24 cellular contexts compared by ENCODE assay signal in the genomic region with DNA sequence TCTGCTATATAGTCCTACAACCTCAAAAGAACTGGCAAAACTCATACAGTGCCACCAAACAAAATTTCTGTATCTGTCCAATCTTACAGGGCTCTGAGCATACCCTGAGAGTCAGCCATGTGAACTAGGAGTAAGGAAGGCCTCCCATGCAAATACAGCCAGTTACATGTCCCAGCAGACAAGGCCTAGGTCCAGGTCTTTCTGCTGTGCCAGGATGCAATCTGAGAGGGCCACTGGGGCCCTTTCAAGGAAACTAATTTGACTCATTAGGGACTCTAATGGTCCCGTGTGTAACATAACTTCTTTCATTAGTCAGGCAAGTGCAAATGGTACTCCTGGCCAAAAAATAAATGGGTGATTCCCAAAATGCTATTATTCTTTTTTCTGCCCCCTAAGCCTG. TPM values are rescaled to one million over a fixed set of nuclear protein-coding genes. Genes with fewer than 3 reads are reported as not detected.
DNase-seq lines count a peak whose midpoint lies in the region; ATAC-seq and TF ChIP-seq lines count a peak whose summit lies in the region.
"Had no signal": no experiment of that assay in that cellular context is flagged by ENCODE, and none has a peak within 500 bp of the region (broad histone marks: within the 10 kb centered on the region; RNA-seq: fewer than 3 reads in every experiment).

No MANE protein-coding gene starts in this region.

- H3K27ac Mint-ChIP-seq in Calu3 (ENCODE audit: unreplicated experiment) = peak overlapping the region; percentile 100
- H3K27ac Mint-ChIP-seq in nephron progenitor cell = peak overlapping the region; percentile 20
- H3K27ac Mint-ChIP-seq in activated CD8-positive, alpha-beta T cell treated with anti-CD3 and anti-CD28 coated beads, Interleukin-2, amount 10 ng/mL, durations not matched to agents 7 days and 5 days = no peak overlapping the region
- H3K27ac Mint-ChIP-seq: CD4-positive, CD25-positive, alpha-beta regulatory T cell had no signal

- POLR2A ChIA-PET in PC-9 (lab: Charles Lee; ENCODE audit: unreplicated experiment) = no interaction called here
- POLR2A ChIA-PET in activated CD8-positive, alpha-beta T cell treated with anti-CD3 and anti-CD28 coated beads, Interleukin-2, amount 10 ng/mL, durations not matched to agents 7 days and 5 days (lab: Charles Lee) = no interaction called here

- H3K36me3 ChIP-seq in PC-9 (ENCODE audit: low read depth) (no peaks in the 10 kb centered on the region), aorta (ENCODE audit: control insufficient read depth in 1 of 2, insufficient read depth in 2 of 2, low read length in 1 of 2) (no peaks in the 10 kb centered on the region)
- H3K36me3 ChIP-seq: BLaER1, HAP-1, Peyer's patch had no signal

- no peaks in the 10 kb centered on the region for H3K79me2 ChIP-seq in PC-9 (ENCODE audit: low read depth)

- 62 to 84% methylated on average over 1 of the region's 1 CpG for WGBS in aorta, 2 donors

- H3K27me3 Mint-ChIP-seq in Calu3 (ENCODE audit: unreplicated experiment) (no peaks in the 10 kb centered on the region), nephron progenitor cell (ENCODE audit: low read depth, poor library complexity) (no peaks in the 10 kb centered on the region)
- H3K27me3 Mint-ChIP-seq in activated CD8-positive, alpha-beta T cell treated with anti-CD3 and anti-CD28 coated beads, Interleukin-2, amount 10 ng/mL, durations not matched to agents 7 days and 5 days (ENCODE audit: low read depth) = no peaks in the 10 kb centered on the region
- H3K27me3 Mint-ChIP-seq: CD4-positive, CD25-positive, alpha-beta regulatory T cell had no signal

- H3K4me2 ChIP-seq in PC-9 = no peak overlapping the region
- H3K4me2 ChIP-seq: BLaER1 had no signal

- H3F3A ChIP-seq in PC-9 (ENCODE audit: insufficient read depth, low read depth) = peaks cover 28% of the 10 kb centered on the region

- H3K9me3 ChIP-seq in PC-9 (ENCODE audit: insufficient read depth, low read depth) = no peaks in the 10 kb centered on the region
- no peaks in the 10 kb centered on the region for H3K9me3 ChIP-seq in aorta (ENCODE audit: control insufficient read depth, low read length)
- H3K9me3 ChIP-seq: BLaER1, HAP-1, Peyer's patch had no signal

- H3K27ac ChIP-seq in PC-9 (peak overlapping the region; percentile 98), aorta (ENCODE audit: low read depth in 1 of 2, low read length in 2 of 2) (no peak overlapping the region)
- H3K27ac ChIP-seq: BLaER1, HL-60, Peyer's patch, SK-N-MC had no signal

- intact Hi-C loops in Calu3 (cut with micrococcal nuclease; ENCODE audit: unreplicated experiment) (no loop called here), PC-9 (cut with micrococcal nuclease; ENCODE audit: unreplicated experiment) (no loop called here), aorta (cut with DNase I) (loop anchor here in 1 of 2 donors (5.0 kb wide), 1 partner anchor 57 kb away; no protein-coding TSS in a partner anchor)

- peaks cover 39% of the 10 kb centered on the region for H3K4me1 ChIP-seq in PC-9 (replicated peaks; ENCODE audit: insufficient read depth)
- H3K4me1 ChIP-seq in aorta (ENCODE audit: control insufficient read depth in 1 of 2, insufficient read depth in 2 of 2, low read length in 2 of 2) = peaks cover 0 to 8% of the 10 kb centered on the region in 2 donors
- H3K4me1 ChIP-seq: BLaER1 had no signal

- H3K27me3 ChIP-seq in PC-9 (ENCODE audit: insufficient read depth, low read depth) (no peaks in the 10 kb centered on the region), aorta (ENCODE audit: control insufficient read depth in 1 of 2, insufficient read depth in 2 of 2, low read length in 1 of 2) (no peaks in the 10 kb centered on the region)
- H3K27me3 ChIP-seq: BLaER1, Peyer's patch had no signal

- H3K9me3 Mint-ChIP-seq in Calu3 (ENCODE audit: low read depth, unreplicated experiment) (peaks cover 4% of the 10 kb centered on the region), nephron progenitor cell (peaks cover under 1% of the 10 kb centered on the region)
- no peaks in the 10 kb centered on the region for H3K9me3 Mint-ChIP-seq in activated CD8-positive, alpha-beta T cell treated with anti-CD3 and anti-CD28 coated beads, Interleukin-2, amount 10 ng/mL, durations not matched to agents 7 days and 5 days (ENCODE audit: insufficient read depth)
- H3K9me3 Mint-ChIP-seq: CD4-positive, CD25-positive, alpha-beta regulatory T cell had no signal

- H2AFZ ChIP-seq in PC-9 = no peak overlapping the region

- no peak for ATAC-seq in activated CD8-positive, alpha-beta T cell treated with anti-CD3 and anti-CD28 coated beads, Interleukin-2, amount 10 ng/mL, durations not matched to agents 7 days and 5 days
- ATAC-seq in aorta (ENCODE audit: low FRiP score) = no peak
- ATAC-seq: GM12878, K562 had no signal

- H3K4me3 Mint-ChIP-seq in Calu3 (ENCODE audit: low read depth, unreplicated experiment) (no peak overlapping the region), nephron progenitor cell (no peak overlapping the region)
- no peak overlapping the region for H3K4me3 Mint-ChIP-seq in activated CD8-positive, alpha-beta T cell treated with anti-CD3 and anti-CD28 coated beads, Interleukin-2, amount 10 ng/mL, durations not matched to agents 7 days and 5 days
- H3K4me3 Mint-ChIP-seq: CD4-positive, CD25-positive, alpha-beta regulatory T cell had no signal

- no peaks in the 10 kb centered on the region for H3K9me2 ChIP-seq in PC-9 (ENCODE audit: insufficient read depth)

- H4K20me1 ChIP-seq in PC-9 (ENCODE audit: insufficient read depth) = no peaks in the 10 kb centered on the region
- H4K20me1 ChIP-seq: BLaER1 had no signal

- H3K4me3 ChIP-seq in PC-9 (no peak overlapping the region), aorta (ENCODE audit: low read length in 2 of 2) (no peak overlapping the region)
- H3K4me3 ChIP-seq: BLaER1, GM12878, HAP-1, K562, Peyer's patch, SK-N-MC had no signal

- H3K4me1 Mint-ChIP-seq in Calu3 (ENCODE audit: low read depth, unreplicated experiment) = peaks cover 42% of the 10 kb centered on the region
- H3K4me1 Mint-ChIP-seq in nephron progenitor cell = peaks cover 30% of the 10 kb centered on the region
- H3K4me1 Mint-ChIP-seq in activated CD8-positive, alpha-beta T cell treated with anti-CD3 and anti-CD28 coated beads, Interleukin-2, amount 10 ng/mL, durations not matched to agents 7 days and 5 days (ENCODE audit: low read depth) = no peaks in the 10 kb centered on the region
- H3K4me1 Mint-ChIP-seq: CD4-positive, CD25-positive, alpha-beta regulatory T cell had no signal

- TF ChIP-seq CTCF in Calu3 (IDR thresholded peaks at IDR 0.05; ENCODE audit: unreplicated experiment) (no peak), PC-9 (conservative IDR thresholded peaks at IDR 0.05) (no peak), nephron progenitor cell (IDR thresholded peaks at IDR 0.05) (no peak)

- DNase-seq in NCI-H1436 (lab: John Stamatoyannopoulos, UW) (peak; percentile 1), NCI-H1436 treated with DMSO at 0.1 percent for 48 hours (lab: John Stamatoyannopoulos, UW) (no peak), Calu3 (no peak), PC-9 (no peak), nephron progenitor cell (no peak), HT-29 (ENCODE audit: low spot score) (no peak), aorta (no peak)
- no peak for DNase-seq in activated CD8-positive, alpha-beta T cell treated with anti-CD3 and anti-CD28 coated beads, Interleukin-2, amount 10 ng/mL, durations not matched to agents 7 days and 5 days
- DNase-seq: CD4-positive, CD25-positive, alpha-beta regulatory T cell; GOT3; NCI-H1694 treated with DMSO at 0.1 percent for 48 hours; NCI-H2081; NCI-H2171 treated with DMSO at 0.1 percent for 48 hours; NCI-H345; NCI-H510A treated with DMSO at 0.1 percent for 48 hours; NCI-H748 treated with DMSO at 0.1 percent for 48 hours; Peyer's patch; SIG-M5 had no signal

- CTCF ChIA-PET in Calu3 (lab: Charles Lee) (no interaction called here), PC-9 (lab: Charles Lee) (no interaction called here)
- CTCF ChIA-PET in activated CD8-positive, alpha-beta T cell treated with anti-CD3 and anti-CD28 coated beads, Interleukin-2, amount 10 ng/mL, durations not matched to agents 7 days and 5 days (lab: Charles Lee) = no interaction called here

- peaks cover 19% of the 10 kb centered on the region for H3K36me3 Mint-ChIP-seq in Calu3 (ENCODE audit: insufficient read depth, unreplicated experiment)
- H3K36me3 Mint-ChIP-seq in nephron progenitor cell (ENCODE audit: low read depth) = no peaks in the 10 kb centered on the region
- no peaks in the 10 kb centered on the region for H3K36me3 Mint-ChIP-seq in activated CD8-positive, alpha-beta T cell treated with anti-CD3 and anti-CD28 coated beads, Interleukin-2, amount 10 ng/mL, durations not matched to agents 7 days and 5 days (ENCODE audit: low read depth)
- H3K36me3 Mint-ChIP-seq: CD4-positive, CD25-positive, alpha-beta regulatory T cell had no signal

- BruUV-seq in Calu3 (replicated peaks; lab: Mats Ljungman, UMichigan) (no TSS peak), PC-9 (replicated peaks; lab: Mats Ljungman, UMichigan) (no TSS peak)

RNA-seq across cellular contexts. Expression of a gene that starts 17.9 kb away (rescaled TPM):
- total RNA-seq in Calu3 (2022) (74.6 and 75.9 TPM in 2 replicates), PC-9 (2021) (72.4 and 73.9 TPM in 2 replicates), aorta (10 to 100 TPM; 22.4 to 31.0 TPM)
- total RNA-seq in HT-29 (2014; rRNA removed; shearing (Covaris generic)) = 39.5 and 43.0 TPM in 2 replicates
- total RNA-seq in activated CD8-positive, alpha-beta T cell treated with anti-CD3 and anti-CD28 coated beads, Interleukin-2, amount 10 ng/mL, durations not matched to agents 7 days and 5 days = 10 to 100 TPM in 1 of 2 experiments, 1 to 10 TPM in 1; 9.4 to 10.3 TPM
- 10 to 100 TPM; 29.3 to 32.5 TPM for polyA plus RNA-seq in aorta

RNA-seq across cellular contexts. Expression of a gene that starts 59.4 kb away (rescaled TPM):
- 190 TPM in 2 replicates for total RNA-seq in Calu3 (2022)
- 143 and 174 TPM in 2 replicates for total RNA-seq in PC-9 (2021)
- total RNA-seq in HT-29 (2014; rRNA removed; shearing (Covaris generic)) = 33.0 and 33.8 TPM in 2 replicates
- total RNA-seq in activated CD8-positive, alpha-beta T cell treated with anti-CD3 and anti-CD28 coated beads, Interleukin-2, amount 10 ng/mL, durations not matched to agents 7 days and 5 days = 10 to 100 TPM; 53.1 to 53.9 TPM
- total RNA-seq in aorta = 100 to 1,000 TPM in 1 of 2 donors, 10 to 100 TPM in 1; 93.1 to 113 TPM
- 10 to 100 TPM; 68.4 to 79.9 TPM for polyA plus RNA-seq in aorta
